ENCODE assay signal across 1 cellular context in genomic region chr13:93201992-93202558, GRCh38.
TF ChIP-seq lines count a peak whose summit lies in the region.

No MANE protein-coding gene starts in this region.

TF ChIP-seq in HepG2, 621 proteins besides CTCF, POLR2A, EP300 and RAD21 (continued from another document and continues in another):
- no peak for TF ChIP-seq MNT (IDR thresholded peaks at IDR 0.05)
- TF ChIP-seq ATM (IDR thresholded peaks at IDR 0.05; ENCODE audit: borderline replicate concordance) = no peak
- TF ChIP-seq GPBP1L1 (CRISPR knock-in tag; IDR thresholded peaks at IDR 0.05) = no peak
- TF ChIP-seq NR2F6 (IDR thresholded peaks at IDR 0.05) = peak; percentile 97
- peak; percentile 98 for TF ChIP-seq NR2F6 (CRISPR knock-in tag; IDR thresholded peaks at IDR 0.05)
- TF ChIP-seq ZNF331 (CRISPR knock-in tag; IDR thresholded peaks at IDR 0.05) = peak; percentile 57; the same call in 1 of the 2 replicates
- no peak for TF ChIP-seq ZBTB4 (CRISPR knock-in tag; IDR thresholded peaks at IDR 0.05; ENCODE audit: borderline replicate concordance)
- no peak for TF ChIP-seq MEIS1 (CRISPR knock-in tag; IDR thresholded peaks at IDR 0.05; ENCODE audit: borderline replicate concordance)
- no peak for TF ChIP-seq TEAD2 (CRISPR knock-in tag; IDR thresholded peaks at IDR 0.05)
- no peak for TF ChIP-seq SMC3 (IDR thresholded peaks at IDR 0.05; ENCODE audit: low read length)
- no peak for TF ChIP-seq CEBPZ (IDR thresholded peaks at IDR 0.05; ENCODE audit: low read length)
- peak; percentile 98 for TF ChIP-seq HMG20B (CRISPR knock-in tag; conservative IDR thresholded peaks at IDR 0.05)
- TF ChIP-seq AGO2 (optimal IDR thresholded peaks at IDR 0.05; ENCODE audit: low read depth, low read length) = no peak
- no peak for TF ChIP-seq ZNF790 (CRISPR knock-in tag; IDR thresholded peaks at IDR 0.05; ENCODE audit: borderline replicate concordance)
- no peak for TF ChIP-seq ZNF660 (CRISPR knock-in tag; IDR thresholded peaks at IDR 0.05; ENCODE audit: borderline replicate concordance, low read depth)
- peak; percentile 92; the same call in 1 of the 2 replicates for TF ChIP-seq FOXJ3 (CRISPR knock-in tag; IDR thresholded peaks at IDR 0.05; ENCODE audit: borderline replicate concordance)
- TF ChIP-seq PAX8 (CRISPR knock-in tag; IDR thresholded peaks at IDR 0.05; ENCODE audit: borderline replicate concordance) = no peak
- no peak for TF ChIP-seq NBN (conservative IDR thresholded peaks at IDR 0.05)
- TF ChIP-seq PHB2 (IDR thresholded peaks at IDR 0.05; ENCODE audit: partially characterized antibody) = no peak
- TF ChIP-seq ZNF160 (CRISPR knock-in tag; IDR thresholded peaks at IDR 0.05) = no peak
- TF ChIP-seq, protein P1, sequence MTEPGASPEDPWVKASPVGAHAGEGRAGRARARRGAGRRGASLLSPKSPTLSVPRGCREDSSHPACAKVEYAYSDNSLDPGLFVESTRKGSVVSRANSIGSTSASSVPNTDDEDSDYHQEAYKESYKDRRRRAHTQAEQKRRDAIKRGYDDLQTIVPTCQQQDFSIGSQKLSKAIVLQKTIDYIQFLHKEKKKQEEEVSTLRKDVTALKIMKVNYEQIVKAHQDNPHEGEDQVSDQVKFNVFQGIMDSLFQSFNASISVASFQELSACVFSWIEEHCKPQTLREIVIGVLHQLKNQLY (CRISPR knock-in tag; IDR thresholded peaks at IDR 0.05) = peak; percentile 47; the same call in 1 of the 2 replicates
- no peak for TF ChIP-seq ZNF282 (IDR thresholded peaks at IDR 0.05; ENCODE audit: partially characterized antibody)
- TF ChIP-seq, protein P2, sequence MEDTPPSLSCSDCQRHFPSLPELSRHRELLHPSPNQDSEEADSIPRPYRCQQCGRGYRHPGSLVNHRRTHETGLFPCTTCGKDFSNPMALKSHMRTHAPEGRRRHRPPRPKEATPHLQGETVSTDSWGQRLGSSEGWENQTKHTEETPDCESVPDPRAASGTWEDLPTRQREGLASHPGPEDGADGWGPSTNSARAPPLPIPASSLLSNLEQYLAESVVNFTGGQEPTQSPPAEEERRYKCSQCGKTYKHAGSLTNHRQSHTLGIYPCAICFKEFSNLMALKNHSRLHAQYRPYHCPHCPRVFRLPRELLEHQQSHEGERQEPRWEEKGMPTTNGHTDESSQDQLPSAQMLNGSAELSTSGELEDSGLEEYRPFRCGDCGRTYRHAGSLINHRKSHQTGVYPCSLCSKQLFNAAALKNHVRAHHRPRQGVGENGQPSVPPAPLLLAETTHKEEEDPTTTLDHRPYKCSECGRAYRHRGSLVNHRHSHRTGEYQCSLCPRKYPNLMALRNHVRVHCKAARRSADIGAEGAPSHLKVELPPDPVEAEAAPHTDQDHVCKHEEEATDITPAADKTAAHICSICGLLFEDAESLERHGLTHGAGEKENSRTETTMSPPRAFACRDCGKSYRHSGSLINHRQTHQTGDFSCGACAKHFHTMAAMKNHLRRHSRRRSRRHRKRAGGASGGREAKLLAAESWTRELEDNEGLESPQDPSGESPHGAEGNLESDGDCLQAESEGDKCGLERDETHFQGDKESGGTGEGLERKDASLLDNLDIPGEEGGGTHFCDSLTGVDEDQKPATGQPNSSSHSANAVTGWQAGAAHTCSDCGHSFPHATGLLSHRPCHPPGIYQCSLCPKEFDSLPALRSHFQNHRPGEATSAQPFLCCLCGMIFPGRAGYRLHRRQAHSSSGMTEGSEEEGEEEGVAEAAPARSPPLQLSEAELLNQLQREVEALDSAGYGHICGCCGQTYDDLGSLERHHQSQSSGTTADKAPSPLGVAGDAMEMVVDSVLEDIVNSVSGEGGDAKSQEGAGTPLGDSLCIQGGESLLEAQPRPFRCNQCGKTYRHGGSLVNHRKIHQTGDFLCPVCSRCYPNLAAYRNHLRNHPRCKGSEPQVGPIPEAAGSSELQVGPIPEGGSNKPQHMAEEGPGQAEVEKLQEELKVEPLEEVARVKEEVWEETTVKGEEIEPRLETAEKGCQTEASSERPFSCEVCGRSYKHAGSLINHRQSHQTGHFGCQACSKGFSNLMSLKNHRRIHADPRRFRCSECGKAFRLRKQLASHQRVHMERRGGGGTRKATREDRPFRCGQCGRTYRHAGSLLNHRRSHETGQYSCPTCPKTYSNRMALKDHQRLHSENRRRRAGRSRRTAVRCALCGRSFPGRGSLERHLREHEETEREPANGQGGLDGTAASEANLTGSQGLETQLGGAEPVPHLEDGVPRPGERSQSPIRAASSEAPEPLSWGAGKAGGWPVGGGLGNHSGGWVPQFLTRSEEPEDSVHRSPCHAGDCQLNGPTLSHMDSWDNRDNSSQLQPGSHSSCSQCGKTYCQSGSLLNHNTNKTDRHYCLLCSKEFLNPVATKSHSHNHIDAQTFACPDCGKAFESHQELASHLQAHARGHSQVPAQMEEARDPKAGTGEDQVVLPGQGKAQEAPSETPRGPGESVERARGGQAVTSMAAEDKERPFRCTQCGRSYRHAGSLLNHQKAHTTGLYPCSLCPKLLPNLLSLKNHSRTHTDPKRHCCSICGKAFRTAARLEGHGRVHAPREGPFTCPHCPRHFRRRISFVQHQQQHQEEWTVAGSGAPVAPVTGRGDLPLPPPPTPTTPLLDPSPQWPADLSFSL (CRISPR knock-in tag; IDR thresholded peaks at IDR 0.05) = peak; percentile 66; the same call in 1 of the 2 replicates
- TF ChIP-seq RBM22 (optimal IDR thresholded peaks at IDR 0.05; ENCODE audit: low read length) = no peak
- TF ChIP-seq ZNF230 (CRISPR knock-in tag; IDR thresholded peaks at IDR 0.05) = no peak
- no peak for TF ChIP-seq CHD2 (IDR thresholded peaks at IDR 0.05; ENCODE audit: low read depth, low read length)
- no peak for TF ChIP-seq KLF15 (CRISPR knock-in tag; IDR thresholded peaks at IDR 0.05; ENCODE audit: borderline replicate concordance)
- no peak for TF ChIP-seq U2AF1 (optimal IDR thresholded peaks at IDR 0.05; ENCODE audit: low read depth, low read length)
- TF ChIP-seq MATR3 (CRISPR knock-in tag; IDR thresholded peaks at IDR 0.05) = no peak
- TF ChIP-seq, protein P3, sequence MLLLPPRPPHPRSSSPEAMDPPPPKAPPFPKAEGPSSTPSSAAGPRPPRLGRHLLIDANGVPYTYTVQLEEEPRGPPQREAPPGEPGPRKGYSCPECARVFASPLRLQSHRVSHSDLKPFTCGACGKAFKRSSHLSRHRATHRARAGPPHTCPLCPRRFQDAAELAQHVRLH (CRISPR knock-in tag; IDR thresholded peaks at IDR 0.05; ENCODE audit: borderline replicate concordance, low read depth) = no peak
- TF ChIP-seq FOXO1 (CRISPR knock-in tag; IDR thresholded peaks at IDR 0.05) = peak; percentile 92
- TF ChIP-seq ZNF274 (CRISPR knock-in tag; IDR thresholded peaks at IDR 0.05) = no peak
- TF ChIP-seq MXD1 (CRISPR knock-in tag; IDR thresholded peaks at IDR 0.05) = no peak
- no peak for TF ChIP-seq ATF5 (CRISPR knock-in tag; IDR thresholded peaks at IDR 0.05; ENCODE audit: low read depth)
- peak; percentile 65; the same call in 1 of the 2 replicates for TF ChIP-seq IRF2 (CRISPR knock-in tag; IDR thresholded peaks at IDR 0.05)
- no peak for TF ChIP-seq ZNF329 (CRISPR knock-in tag; IDR thresholded peaks at IDR 0.05; ENCODE audit: low read depth)
- no peak for TF ChIP-seq ZBTB7B (CRISPR knock-in tag; IDR thresholded peaks at IDR 0.05)
- TF ChIP-seq, protein P4, sequence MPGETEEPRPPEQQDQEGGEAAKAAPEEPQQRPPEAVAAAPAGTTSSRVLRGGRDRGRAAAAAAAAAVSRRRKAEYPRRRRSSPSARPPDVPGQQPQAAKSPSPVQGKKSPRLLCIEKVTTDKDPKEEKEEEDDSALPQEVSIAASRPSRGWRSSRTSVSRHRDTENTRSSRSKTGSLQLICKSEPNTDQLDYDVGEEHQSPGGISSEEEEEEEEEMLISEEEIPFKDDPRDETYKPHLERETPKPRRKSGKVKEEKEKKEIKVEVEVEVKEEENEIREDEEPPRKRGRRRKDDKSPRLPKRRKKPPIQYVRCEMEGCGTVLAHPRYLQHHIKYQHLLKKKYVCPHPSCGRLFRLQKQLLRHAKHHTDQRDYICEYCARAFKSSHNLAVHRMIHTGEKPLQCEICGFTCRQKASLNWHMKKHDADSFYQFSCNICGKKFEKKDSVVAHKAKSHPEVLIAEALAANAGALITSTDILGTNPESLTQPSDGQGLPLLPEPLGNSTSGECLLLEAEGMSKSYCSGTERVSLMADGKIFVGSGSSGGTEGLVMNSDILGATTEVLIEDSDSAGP (CRISPR knock-in tag; IDR thresholded peaks at IDR 0.05; ENCODE audit: borderline replicate concordance) = no peak
- TF ChIP-seq ZNF557 (CRISPR knock-in tag; IDR thresholded peaks at IDR 0.05) = no peak
- TF ChIP-seq TBX3 (IDR thresholded peaks at IDR 0.05; ENCODE audit: borderline replicate concordance) = no peak
- no peak for TF ChIP-seq ZNF576 (CRISPR knock-in tag; IDR thresholded peaks at IDR 0.05)
- TF ChIP-seq ZNF543 (CRISPR knock-in tag; IDR thresholded peaks at IDR 0.05) = no peak
- no peak for TF ChIP-seq RBAK (CRISPR knock-in tag; IDR thresholded peaks at IDR 0.05)
- TF ChIP-seq REXO4 (CRISPR knock-in tag; IDR thresholded peaks at IDR 0.05; ENCODE audit: borderline replicate concordance) = no peak
- no peak for TF ChIP-seq ZNF446 (CRISPR knock-in tag; IDR thresholded peaks at IDR 0.05)
- no peak for TF ChIP-seq SIN3A (IDR thresholded peaks at IDR 0.05; ENCODE audit: borderline replicate concordance, low read depth, low read length)
